Comparison of ENCODE assay signal across 28 cellular contexts in genomic region chr1:108046021-108046420, GRCh38.
DNase-seq lines count a peak whose midpoint lies in the region; ATAC-seq, FAIRE-seq and TF ChIP-seq lines count a peak whose summit lies in the region.
"Had no signal": no experiment of that assay in that cellular context is flagged by ENCODE, and none has a peak within 500 bp of the region (broad histone marks: within the 10 kb centered on the region; RNA-seq: fewer than 3 reads in every experiment).

No MANE protein-coding gene starts in this region.

- no peak overlapping the region for H2AFZ ChIP-seq in HepG2 (ENCODE audit: low read length)
- H2AFZ ChIP-seq in mammary epithelial cell (ENCODE audit: low read depth, low read length), result peak overlapping the region; percentile 63

- H3K18ac ChIP-seq in mesendoderm (ENCODE audit: low read length), result no peak overlapping the region

- no peak overlapping the region for H4K8ac ChIP-seq in mesendoderm (ENCODE audit: low read depth, low read length)

- H3K4ac ChIP-seq in mesendoderm (ENCODE audit: low read depth, low read length), result no peak overlapping the region

- no peak for FAIRE-seq in HepG2 (lab: Jason Lieb, UNC)
- FAIRE-seq: A204.1, endometrium, TTC549 had no signal

- BruUV-seq in HepG2 (replicated peaks; lab: Mats Ljungman, UMichigan) (no TSS peak), mammary epithelial cell (replicated peaks; lab: Mats Ljungman, UMichigan) (no TSS peak)

- H4K20me1 ChIP-seq in HepG2 (ENCODE audit: insufficient read depth, low read length) (no peaks in the 10 kb centered on the region), mammary epithelial cell (ENCODE audit: insufficient read depth, low read length) (no peaks in the 10 kb centered on the region)

- H3K9ac ChIP-seq in HepG2 (ENCODE audit: insufficient read depth, low read depth, low read length) (no peak overlapping the region), mammary epithelial cell (ENCODE audit: insufficient read depth, low read length) (no peak overlapping the region), mesendoderm (ENCODE audit: low read length) (no peak overlapping the region)

- peak; percentile 16 for DNase-seq in HepG2 (ENCODE audit: low spot score)
- no peak for DNase-seq in right lobe of liver
- peak; percentile 70 for DNase-seq in mammary epithelial cell
- peak; percentile 72 for DNase-seq in mesendoderm
- no peak for DNase-seq in AML-193 (lab: John Stamatoyannopoulos, UW)
- no peak for DNase-seq in GM13976 (ENCODE audit: low spot score)
- no peak for DNase-seq in anterior cingulate cortex (lab: John Stamatoyannopoulos, UW)
- DNase-seq: activated CD4-positive, CD25-positive, alpha-beta regulatory T cell treated with anti-CD3 and anti-CD28 coated beads, Interleukin-2, amount 50 U/mL, for 72 hours; activated CD8-positive, alpha-beta T cell treated with anti-CD3 and anti-CD28 coated beads, Interleukin-2, amount 10 ng/mL, durations not matched to agents 7 days and 5 days; CD4-positive, alpha-beta memory T cell; DMS 273 treated with DMSO at 0.1 percent for 48 hours; HFFc6; hippocampal formation; left ventricle myocardium superior; MV-4-11; naive thymus-derived CD8-positive, alpha-beta T cell; ovary; RPMI8226; sigmoid colon; stimulated activated CD4-positive, alpha-beta T cell treated with anti-CD3 and anti-CD28 coated beads, Interleukin-15, amount 100 ng/mL, for 24 hours; stimulated activated naive B cell treated with anti-CD40 and anti-IgM and Interleukin-4, amounts not matched to agents 10 μg/mL and 1 μg/mL and 100 μg/mL, for 72 hours; testis had no signal

- TF ChIP-seq POLR2A in HepG2 (IDR thresholded peaks at IDR 0.05; ENCODE audit: insufficient read depth in 1 of 2, low read depth in 2 of 2, low read length in 2 of 2), result no peak
- TF ChIP-seq POLR2A in right lobe of liver (IDR thresholded peaks at IDR 0.05), result no peak

- no peak overlapping the region for H2BK5ac ChIP-seq in mesendoderm (ENCODE audit: low read length)

- WGBS in HepG2 (ENCODE audit: low lambda C conversion rate), result 0% methylated on average over 2 of the region's 2 CpGs
- WGBS in right lobe of liver (ENCODE audit: insufficient coverage, low coverage, low lambda C conversion rate, missing lambda C conversion rate), result 44% methylated on average over 2 of the region's 2 CpGs
- 0% methylated on average over 2 of the region's 2 CpGs for WGBS in mammary epithelial cell (ENCODE audit: low coverage, missing lambda C conversion rate)
- no CpG with 5 or more reads among the region's 2 CpGs for WGBS in mesendoderm (ENCODE audit: extremely low coverage, insufficient coverage, low lambda C conversion rate)

- H3K79me2 ChIP-seq in HepG2 (ENCODE audit: insufficient read depth, low read length), result no peaks in the 10 kb centered on the region
- H3K79me2 ChIP-seq in mammary epithelial cell (ENCODE audit: insufficient read depth, low read length), result no peaks in the 10 kb centered on the region
- no peaks in the 10 kb centered on the region for H3K79me2 ChIP-seq in mesendoderm (ENCODE audit: control insufficient read depth, insufficient read depth, low read length)

- intact Hi-C loops in HepG2 (cut with micrococcal nuclease; ENCODE audit: unreplicated experiment), result no loop called here
- intact Hi-C loops in right lobe of liver (cut with DNase I), result no loop called here
- intact Hi-C loops in mammary epithelial cell (cut with micrococcal nuclease), result loop anchor here (5.0 kb wide), 3 partner anchors 54 to 264 kb away; partner anchors contain the start of gene VAV3

- H3K4me1 ChIP-seq in HepG2 (ENCODE audit: insufficient read depth, low read length), result peaks cover 16% of the 10 kb centered on the region
- H3K4me1 ChIP-seq in right lobe of liver, result peaks cover 0 to under 1% (median 0%) of the 10 kb centered on the region in 4 donors
- peaks cover 33% of the 10 kb centered on the region for H3K4me1 ChIP-seq in mammary epithelial cell (ENCODE audit: insufficient read depth, low read length)
- peaks cover 19% of the 10 kb centered on the region for H3K4me1 ChIP-seq in mesendoderm (ENCODE audit: control insufficient read depth, low read depth, low read length)
- H3K4me1 ChIP-seq: testis had no signal

- H2BK15ac ChIP-seq in mesendoderm (replicated peaks; ENCODE audit: low read depth), result no peak overlapping the region

- no peak overlapping the region for H2BK120ac ChIP-seq in mesendoderm (ENCODE audit: low read depth, low read length)

- H3K23ac ChIP-seq in mesendoderm (ENCODE audit: low read length), result no peak overlapping the region

- no peak for TF ChIP-seq RAD21 in HepG2 (CRISPR knock-in tag; IDR thresholded peaks at IDR 0.05)

- dilution Hi-C loops in mammary epithelial cell (cut with HindIII; ENCODE audit: low sequenced_read_pairs), result no loop called here

- POLR2A ChIA-PET in HepG2 (lab: Yijun Ruan, JAX), result no interaction called here

- no peak overlapping the region for H4K5ac ChIP-seq in mesendoderm (ENCODE audit: low read length)

- in situ Hi-C loops in HepG2 (cut with HindIII; ENCODE audit: extremely low pct_ligation_motif_present, low pct_unique_long_range_greater_than_20kb) (no loop called here), mammary epithelial cell (cut with MboI; ENCODE audit: low sequenced_read_pairs in 2 of 2) (no loop called here), GM13976 (cut with MboI; ENCODE audit: low sequenced_read_pairs, unreplicated experiment) (no loop called here)

- no peak for TF ChIP-seq CTCF in HepG2 (CRISPR knock-in tag; IDR thresholded peaks at IDR 0.05)
- no peak for TF ChIP-seq CTCF in right lobe of liver (IDR thresholded peaks at IDR 0.05)
- no peak for TF ChIP-seq CTCF in mammary epithelial cell (conservative IDR thresholded peaks at IDR 0.05 in 1 of 2, IDR thresholded peaks at IDR 0.05 in 1 of 2; ENCODE audit: extremely low read depth in 1 of 2, insufficient read depth in 1 of 2, low read depth in 1 of 2, low read length in 2 of 2)
- no peak for TF ChIP-seq CTCF in GM13976 (IDR thresholded peaks at IDR 0.05; ENCODE audit: borderline replicate concordance, control extremely low read depth, extremely low read depth, insufficient read depth, missing control alignments)

- H3K27ac ChIP-seq in HepG2 (ENCODE audit: extremely low read length, insufficient read depth, low read length) (no peak overlapping the region), right lobe of liver (no peak overlapping the region), mammary epithelial cell (ENCODE audit: insufficient read depth, low read depth, low read length) (peak overlapping the region; percentile 53), mesendoderm (ENCODE audit: low read depth, low read length) (no peak overlapping the region)
- H3K27ac ChIP-seq: ovary, sigmoid colon, SK-N-MC, testis had no signal

- no peaks in the 10 kb centered on the region for H3K36me3 ChIP-seq in HepG2 (replicated peaks in 1 of 2; ENCODE audit: control insufficient read depth in 1 of 2, insufficient read depth in 2 of 2, low read length in 2 of 2)
- no peaks in the 10 kb centered on the region for H3K36me3 ChIP-seq in right lobe of liver
- H3K36me3 ChIP-seq in mammary epithelial cell (ENCODE audit: insufficient read depth, low read length), result no peaks in the 10 kb centered on the region
- H3K36me3 ChIP-seq in mesendoderm (ENCODE audit: control insufficient read depth, insufficient read depth, low read length), result no peaks in the 10 kb centered on the region
- H3K36me3 ChIP-seq: gastroesophageal sphincter, ovary, sigmoid colon had no signal

- H3K4me2 ChIP-seq in HepG2 (ENCODE audit: low read depth, low read length) (no peak overlapping the region), mammary epithelial cell (ENCODE audit: insufficient read depth, low read depth, low read length) (peak overlapping the region; percentile 58), mesendoderm (ENCODE audit: low read length) (no peak overlapping the region)

- H3K9me3 ChIP-seq in HepG2 (ENCODE audit: low read length), result no peaks in the 10 kb centered on the region
- no peaks in the 10 kb centered on the region for H3K9me3 ChIP-seq in right lobe of liver
- no peaks in the 10 kb centered on the region for H3K9me3 ChIP-seq in mammary epithelial cell (replicated peaks; ENCODE audit: insufficient read depth, low read length)
- H3K9me3 ChIP-seq: gastroesophageal sphincter, ovary, sigmoid colon, testis had no signal

- H2AK5ac ChIP-seq in mesendoderm (ENCODE audit: low read length), result no peak overlapping the region

- H3K4me3 ChIP-seq in HepG2 (replicated peaks in 1 of 3; ENCODE audit: insufficient read depth in 1 of 3, low read depth in 2 of 3, low read length in 3 of 3) (no peak overlapping the region), right lobe of liver (no peak overlapping the region), mammary epithelial cell (replicated peaks in 1 of 3; ENCODE audit: insufficient read depth in 1 of 3, low read depth in 2 of 3, low read length in 3 of 3) (peak overlapping the region in 1 of 3 experiments; percentile 9), mesendoderm (ENCODE audit: low read length) (no peak overlapping the region)
- H3K4me3 ChIP-seq: gastroesophageal sphincter, ovary, sigmoid colon, SK-N-MC, testis had no signal

- no peak overlapping the region for H3K56ac ChIP-seq in mesendoderm (ENCODE audit: low read length)

- CTCF ChIA-PET in HepG2 (lab: Yijun Ruan, JAX; ENCODE audit: low intra/inter-chr PET ratio, low total read pairs) (no interaction called here), mammary epithelial cell (lab: Charles Lee; ENCODE audit: low non-redundant PET) (interaction anchor here (0.5 kb wide), 1 partner anchor 1054 kb away, joined by 6 read pairs; no protein-coding TSS in a partner anchor)

- peaks cover 0 to 24% of the 10 kb centered on the region in 2 experiments; a peak in 2 of 5 replicates for H3K27me3 ChIP-seq in HepG2 (ENCODE audit: control insufficient read depth in 1 of 2, insufficient read depth in 2 of 2, low read length in 2 of 2)
- no peaks in the 10 kb centered on the region for H3K27me3 ChIP-seq in right lobe of liver
- H3K27me3 ChIP-seq in mammary epithelial cell (ENCODE audit: insufficient read depth, low read length), result no peaks in the 10 kb centered on the region
- no peaks in the 10 kb centered on the region for H3K27me3 ChIP-seq in mesendoderm (ENCODE audit: insufficient read depth, low read length, poor library complexity)
- H3K27me3 ChIP-seq: gastroesophageal sphincter, ovary, sigmoid colon, testis had no signal

- ATAC-seq in HepG2 (peak; percentile 65), right lobe of liver (no peak), GM19395 (IDR thresholded peaks at IDR 0.05; ENCODE audit: unreplicated experiment) (no peak)
- ATAC-seq: activated CD8-positive, alpha-beta T cell treated with anti-CD3 and anti-CD28 coated beads, Interleukin-2, amount 10 ng/mL, durations not matched to agents 7 days and 5 days; gastroesophageal sphincter; left ventricle myocardium superior; stimulated activated naive B cell treated with anti-CD40 and anti-IgM and Interleukin-4, amounts not matched to agents 10 μg/mL and 1 μg/mL and 100 μg/mL, for 72 hours had no signal

- no peaks in the 10 kb centered on the region for H3K79me1 ChIP-seq in mesendoderm (ENCODE audit: low read length)

- TF ChIP-seq EP300 in HepG2 (IDR thresholded peaks at IDR 0.05; ENCODE audit: low read depth in 2 of 2, low read length in 2 of 2) (no peak), HepG2 (CRISPR knock-in tag; IDR thresholded peaks at IDR 0.05; ENCODE audit: borderline replicate concordance) (no peak)

TF ChIP-seq in HepG2, 621 proteins besides CTCF, POLR2A, EP300 and RAD21 (continues in another document):
- TF ChIP-seq CEBPB (IDR thresholded peaks at IDR 0.05; ENCODE audit: borderline replicate concordance, low read depth, low read length), result peak; percentile 17; the same call in 1 of the 2 replicates
- no peak for TF ChIP-seq ZNF83 (CRISPR knock-in tag; IDR thresholded peaks at IDR 0.05; ENCODE audit: borderline replicate concordance)

Comparison
In these comparisons a context has a peak if more than half of its experiments do, and no peak if none do; other contexts are left out.
1. DNase-seq: peak in HepG2 (single experiment), mammary epithelial cell (single experiment) and mesendoderm (single experiment); none in right lobe of liver (0 of 3), AML-193 (0 of 2), GM13976 (single experiment) and anterior cingulate cortex (0 of 58).